Comparison of ENCODE assay signal across 8 cellular contexts in the genomic region with DNA sequence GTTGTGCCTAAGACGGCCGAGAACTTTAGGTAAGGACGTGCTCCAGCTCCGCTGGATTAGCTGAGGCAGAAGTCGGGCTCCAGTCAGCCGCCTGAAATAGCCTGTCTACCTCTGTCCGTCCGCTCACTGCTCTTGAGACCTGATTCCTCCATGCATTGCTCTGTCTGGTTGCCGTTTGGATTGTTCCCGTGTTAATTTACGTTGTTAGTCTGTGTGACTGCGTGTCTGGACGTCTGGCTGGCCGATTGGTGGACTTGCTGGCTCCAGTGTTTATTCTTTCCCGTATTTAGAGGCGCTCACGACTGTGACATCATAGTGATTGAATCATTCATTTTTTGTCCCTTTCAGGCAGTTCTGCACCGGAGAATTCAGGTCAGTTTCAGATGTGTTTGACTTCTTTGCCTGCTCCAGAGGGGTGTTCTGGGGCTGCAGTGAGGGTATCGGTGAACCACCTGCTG. TPM values are rescaled to one million over a fixed set of nuclear protein-coding genes. Genes with fewer than 3 reads are reported as not detected.
DNase-seq lines count a peak whose midpoint lies in the region; TF ChIP-seq lines count a peak whose summit lies in the region.

No MANE protein-coding gene starts in this region.

- H3K79me2 ChIP-seq in OCI-LY1 (ENCODE audit: insufficient read depth, low read length), result peaks cover 15% of the 10 kb centered on the region

- peaks cover 4% of the 10 kb centered on the region for H3K4me1 Mint-ChIP-seq in endodermal cell
- peaks cover 32% of the 10 kb centered on the region for H3K4me1 Mint-ChIP-seq in nephron progenitor cell

- H3K4me3 Mint-ChIP-seq in endodermal cell (peak overlapping the region; percentile 94), nephron progenitor cell (peak overlapping the region; percentile 94)

- 7 to 9% methylated on average over 17 to 19 of the region's 19 CpGs for WGBS in endodermal cell (ENCODE audit: insufficient coverage in 1 of 2, insufficient read length in 1 of 2), 2 experiments

- H3K9me3 Mint-ChIP-seq in endodermal cell, result no peaks in the 10 kb centered on the region
- no peaks in the 10 kb centered on the region for H3K9me3 Mint-ChIP-seq in nephron progenitor cell

- H3K27me3 ChIP-seq in OCI-LY1 (ENCODE audit: insufficient read depth, low read length), result no peaks in the 10 kb centered on the region
- peaks cover 6% of the 10 kb centered on the region for H3K27me3 ChIP-seq in endodermal cell (ENCODE audit: control insufficient read depth, insufficient read depth, low read length, poor library complexity, severe bottlenecking)

- H3K9me3 ChIP-seq in OCI-LY1 (ENCODE audit: low read length) (no peaks in the 10 kb centered on the region), endodermal cell (ENCODE audit: control insufficient read depth, low read length) (no peaks in the 10 kb centered on the region)

- no peaks in the 10 kb centered on the region for H4K20me1 ChIP-seq in OCI-LY1 (ENCODE audit: insufficient read depth, low read length)

- H3K9ac ChIP-seq in OCI-LY1 (ENCODE audit: low read length) (peak overlapping the region; percentile 90), endodermal cell (ENCODE audit: extremely low read depth, low read length, poor library complexity, severe bottlenecking) (peak overlapping the region; percentile 73)

- H3K4me3 ChIP-seq in OCI-LY1 (ENCODE audit: low read depth, low read length, poor library complexity, severe bottlenecking) (peak overlapping the region; percentile 95), endodermal cell (ENCODE audit: low read length) (peak overlapping the region; percentile 99)

- DNase-seq in NCI-H2227 (lab: John Stamatoyannopoulos, UW; ENCODE audit: unreplicated experiment) (peak; percentile 40), NCI-H2227 treated with DMSO at 0.1 percent for 48 hours (lab: John Stamatoyannopoulos, UW) (no peak), endodermal cell (no peak), nephron progenitor cell (no peak), NCI-H510A (lab: John Stamatoyannopoulos, UW) (no peak), foreskin melanocyte (no peak)
- no peak for DNase-seq in stimulated activated naive CD4-positive, alpha-beta T cell treated with Interleukin-2 at 50 U/mL for 16 hours (lab: John Stamatoyannopoulos, UW)

- TF ChIP-seq CTCF in OCI-LY1 (IDR thresholded peaks at IDR 0.05; ENCODE audit: low read length) (no peak), endodermal cell (conservative IDR thresholded peaks at IDR 0.05) (no peak), nephron progenitor cell (IDR thresholded peaks at IDR 0.05) (no peak)

- H2AFZ ChIP-seq in OCI-LY1 (ENCODE audit: low read length), result 0 out of 2 replicates have a peak overlapping the region, but pooled peaks have one; percentile 35

- peak overlapping the region; percentile 93 for H3K27ac Mint-ChIP-seq in endodermal cell
- H3K27ac Mint-ChIP-seq in nephron progenitor cell, result peak overlapping the region; percentile 98

- H3K4me1 ChIP-seq in OCI-LY1 (ENCODE audit: insufficient read depth, low read length, severe bottlenecking), result peaks cover 22% of the 10 kb centered on the region
- H3K4me1 ChIP-seq in endodermal cell (ENCODE audit: control insufficient read depth, insufficient read depth, low read length), result peaks cover 3% of the 10 kb centered on the region

- H3K36me3 ChIP-seq in OCI-LY1 (ENCODE audit: insufficient read depth, low read length) (peaks cover 46% of the 10 kb centered on the region), endodermal cell (ENCODE audit: control insufficient read depth, insufficient read depth, low read length) (peaks cover 37% of the 10 kb centered on the region)

- peak overlapping the region; percentile 83 for H3K4me2 ChIP-seq in OCI-LY1 (ENCODE audit: low read length)

- H3K27me3 Mint-ChIP-seq in endodermal cell (ENCODE audit: insufficient read depth) (peaks cover 7% of the 10 kb centered on the region), nephron progenitor cell (ENCODE audit: low read depth, poor library complexity) (peaks cover 16% of the 10 kb centered on the region)

- peaks cover 33% of the 10 kb centered on the region for H3K36me3 Mint-ChIP-seq in endodermal cell (ENCODE audit: low read depth)
- H3K36me3 Mint-ChIP-seq in nephron progenitor cell (ENCODE audit: low read depth), result peaks cover 26% of the 10 kb centered on the region

- H3K9me2 ChIP-seq in OCI-LY1 (ENCODE audit: low read depth, low read length), result no peaks in the 10 kb centered on the region

- no peaks in the 10 kb centered on the region for H3F3A ChIP-seq in OCI-LY1 (ENCODE audit: insufficient read depth, low read length)

- peak overlapping the region; percentile 23 for H3K27ac ChIP-seq in OCI-LY1 (ENCODE audit: low read depth, low read length, poor library complexity, severe bottlenecking)
- no peak overlapping the region for H3K27ac ChIP-seq in endodermal cell (ENCODE audit: low read depth, low read length)

RNA-seq across cellular contexts. Expression of a gene that starts 0.7 kb away (rescaled TPM):
- total RNA-seq in endodermal cell, result 10 to 100 TPM; 63.3 to 73.2 TPM
- 48.6 TPM for polyA plus RNA-seq in endodermal cell (2013, experiment 1 of 2)
- polyA plus RNA-seq in endodermal cell (2013, experiment 2 of 2), result 50.8 TPM

RNA-seq across cellular contexts. Expression of a gene that starts 23.3 kb away (rescaled TPM):
- 100 to 1,000 TPM; 655 to 668 TPM for total RNA-seq in endodermal cell
- polyA plus RNA-seq in endodermal cell (2013, experiment 1 of 2), result 1,068 TPM
- polyA plus RNA-seq in endodermal cell (2013, experiment 2 of 2), result 1,071 TPM
